Comparison of ENCODE assay signal across 20 cellular contexts in genomic region chr14:60618200-60618599, GRCh38. TPM values are rescaled to one million over a fixed set of nuclear protein-coding genes. Genes with fewer than 3 reads are reported as not detected.
DNase-seq lines count a peak whose midpoint lies in the region; ATAC-seq and TF ChIP-seq lines count a peak whose summit lies in the region.
"Had no signal": no experiment of that assay in that cellular context is flagged by ENCODE, and none has a peak within 500 bp of the region (broad histone marks: within the 10 kb centered on the region; RNA-seq: fewer than 3 reads in every experiment).

No MANE protein-coding gene starts in this region.

- H3K4me1 ChIP-seq in prostate gland (replicated peaks), result peaks cover 12% of the 10 kb centered on the region

- no peak overlapping the region for H3K4me3 Mint-ChIP-seq in activated T-cell treated with anti-CD3 and anti-CD28 coated beads, Interleukin-2, amount 50 U/mL, for 72 hours
- H3K4me3 Mint-ChIP-seq: activated naive CD8-positive, alpha-beta T cell treated with anti-CD3 and anti-CD28 coated beads for 36 hours; CD8-positive, alpha-beta memory T cell; effector memory CD8-positive, alpha-beta T cell; stimulated activated memory B cell treated with anti-CD40 and anti-IgM and Interleukin-4, amounts not matched to agents 10 μg/mL and 1 μg/mL and 100 μg/mL, for 72 hours had no signal

- no peak for ATAC-seq in activated T-cell treated with anti-CD3 and anti-CD28 coated beads, Interleukin-2, amount 50 U/mL, for 72 hours (replicated peaks in 1 of 2)
- no peak for ATAC-seq in HG03439 (IDR thresholded peaks at IDR 0.05; ENCODE audit: unreplicated experiment)
- ATAC-seq: effector memory CD8-positive, alpha-beta T cell; sciatic nerve; stimulated activated memory B cell treated with anti-CD40 and anti-IgM and Interleukin-4, amounts not matched to agents 10 μg/mL and 1 μg/mL and 100 μg/mL, for 72 hours had no signal

- peak; percentile 95 for DNase-seq in LNCaP clone FGC (ENCODE audit: low read depth)
- peak; percentile 96 for DNase-seq in NCI-H2107 treated with DMSO at 0.1 percent for 48 hours (lab: John Stamatoyannopoulos, UW; ENCODE audit: unreplicated experiment)
- DNase-seq in SHP77 treated with DMSO at 0.1 percent for 48 hours (lab: John Stamatoyannopoulos, UW), result peak; percentile 41
- peak; percentile 70 for DNase-seq in prostate gland (ENCODE audit: low spot score)
- DNase-seq in GM19240 (ENCODE audit: insufficient read length, low spot score), result no peak
- no peak for DNase-seq in activated T-cell treated with anti-CD3 and anti-CD28 coated beads, Interleukin-2, amount 50 U/mL, for 72 hours
- DNase-seq: activated CD4-positive, alpha-beta T cell treated with anti-CD3 and anti-CD28 coated beads for 1 hour; activated naive CD8-positive, alpha-beta T cell treated with anti-CD3 and anti-CD28 coated beads for 36 hours; CD8-positive, alpha-beta memory T cell; effector memory CD8-positive, alpha-beta T cell; EL; glutamatergic neuron; NCI-H2081 treated with DMSO at 0.1 percent for 48 hours; NK-92 treated with Interleukin-12 subunit alpha and Interleukin-12 subunit beta, amount 100 ng/mL, for 24 hours; T1000 had no signal

- intact Hi-C loops in prostate gland (cut with DNase I), result no loop called here

- H3K9me3 ChIP-seq in prostate gland, result no peaks in the 10 kb centered on the region
- H3K9me3 ChIP-seq: thoracic aorta had no signal

- peaks cover 20% of the 10 kb centered on the region for H3K27me3 Mint-ChIP-seq in activated T-cell treated with anti-CD3 and anti-CD28 coated beads, Interleukin-2, amount 50 U/mL, for 72 hours (ENCODE audit: low read depth)

- H3K4me3 ChIP-seq in LNCaP clone FGC (ENCODE audit: low read depth, low read length) (no peak overlapping the region), prostate gland (no peak overlapping the region)
- H3K4me3 ChIP-seq: thoracic aorta had no signal

- no peak for TF ChIP-seq CTCF in LNCaP clone FGC (IDR thresholded peaks at IDR 0.05; ENCODE audit: control insufficient read depth, extremely low read depth, insufficient read depth)
- no peak for TF ChIP-seq CTCF in prostate gland (IDR thresholded peaks at IDR 0.05)

- 53% methylated on average over 2 of the region's 2 CpGs for WGBS in prostate gland

- H3K36me3 ChIP-seq in prostate gland, result no peaks in the 10 kb centered on the region
- H3K36me3 ChIP-seq: thoracic aorta had no signal

- H3K27ac Mint-ChIP-seq in activated T-cell treated with anti-CD3 and anti-CD28 coated beads, Interleukin-2, amount 50 U/mL, for 72 hours, result no peak overlapping the region
- H3K27ac Mint-ChIP-seq: activated naive CD8-positive, alpha-beta T cell treated with anti-CD3 and anti-CD28 coated beads for 36 hours; CD8-positive, alpha-beta memory T cell; effector memory CD8-positive, alpha-beta T cell; stimulated activated memory B cell treated with anti-CD40 and anti-IgM and Interleukin-4, amounts not matched to agents 10 μg/mL and 1 μg/mL and 100 μg/mL, for 72 hours had no signal

- H3K36me3 Mint-ChIP-seq in activated T-cell treated with anti-CD3 and anti-CD28 coated beads, Interleukin-2, amount 50 U/mL, for 72 hours (ENCODE audit: insufficient read depth in 2 of 2), result no peaks in the 10 kb centered on the region
- H3K36me3 Mint-ChIP-seq: activated naive CD8-positive, alpha-beta T cell treated with anti-CD3 and anti-CD28 coated beads for 36 hours; CD8-positive, alpha-beta memory T cell; stimulated activated memory B cell treated with anti-CD40 and anti-IgM and Interleukin-4, amounts not matched to agents 10 μg/mL and 1 μg/mL and 100 μg/mL, for 72 hours had no signal

- H3K27me3 ChIP-seq in prostate gland (replicated peaks; ENCODE audit: insufficient read depth), result no peaks in the 10 kb centered on the region

- peak overlapping the region; percentile 71 to 80 for H3K27ac ChIP-seq in prostate gland
- H3K27ac ChIP-seq: thoracic aorta had no signal

- TF ChIP-seq POLR2A in prostate gland (IDR thresholded peaks at IDR 0.05), result no peak

- H3K9me3 Mint-ChIP-seq in activated T-cell treated with anti-CD3 and anti-CD28 coated beads, Interleukin-2, amount 50 U/mL, for 72 hours, result no peaks in the 10 kb centered on the region
- H3K9me3 Mint-ChIP-seq: activated naive CD8-positive, alpha-beta T cell treated with anti-CD3 and anti-CD28 coated beads for 36 hours; effector memory CD8-positive, alpha-beta T cell; stimulated activated memory B cell treated with anti-CD40 and anti-IgM and Interleukin-4, amounts not matched to agents 10 μg/mL and 1 μg/mL and 100 μg/mL, for 72 hours had no signal

- no peaks in the 10 kb centered on the region for H3K4me1 Mint-ChIP-seq in activated T-cell treated with anti-CD3 and anti-CD28 coated beads, Interleukin-2, amount 50 U/mL, for 72 hours (ENCODE audit: low read depth)
- H3K4me1 Mint-ChIP-seq: CD8-positive, alpha-beta memory T cell had no signal

RNA-seq across cellular contexts. Expression of gene SIX1, which starts 31.1 kb away (rescaled TPM):
- total RNA-seq in prostate gland, result 10 to 100 TPM; 23.5 to 25.0 TPM
- not detected for total RNA-seq in activated T-cell treated with anti-CD3 and anti-CD28 coated beads, Interleukin-2, amount 50 U/mL, for 72 hours
- total RNA-seq: activated naive CD8-positive, alpha-beta T cell treated with anti-CD3 and anti-CD28 coated beads for 36 hours; CD8-positive, alpha-beta memory T cell; liver had no signal

Comparison
In these comparisons a context has a peak if more than half of its experiments do, and no peak if none do; other contexts are left out.
1. DNase-seq: peak in LNCaP clone FGC (single experiment), NCI-H2107 treated with DMSO at 0.1 percent for 48 hours (single experiment), SHP77 treated with DMSO at 0.1 percent for 48 hours (single experiment) and prostate gland (single experiment); none in GM19240 (single experiment) and activated T-cell treated with anti-CD3 and anti-CD28 coated beads, Interleukin-2, amount 50 U/mL, for 72 hours (0 of 2).
2. RNA of gene SIX1, which starts 31.1 kb away (total RNA-seq): 23.5 to 25.0 TPM in prostate gland; not detected in activated T-cell treated with anti-CD3 and anti-CD28 coated beads, Interleukin-2, amount 50 U/mL, for 72 hours; every median in the first group is over 10 times any median in the second.